In the genomic region with DNA sequence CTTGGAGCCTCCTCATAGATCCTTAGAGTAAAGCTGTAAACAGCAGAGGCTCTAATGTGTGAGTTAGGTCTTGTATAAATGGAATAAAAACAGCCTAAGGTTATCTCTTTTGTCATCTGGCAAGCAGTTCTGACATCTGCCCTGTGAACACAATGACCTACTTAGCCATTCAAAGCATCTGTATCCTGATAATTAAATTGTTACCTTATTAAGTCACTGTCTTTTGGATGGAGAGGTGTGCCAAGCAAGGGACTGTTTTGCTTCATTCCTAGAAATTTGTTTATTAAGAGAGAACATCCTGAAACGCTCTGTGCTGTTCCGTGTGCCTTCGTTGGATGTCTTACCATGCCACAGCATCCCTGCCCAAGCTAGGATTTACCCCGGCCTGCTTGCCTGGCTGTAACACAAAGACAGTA, we compare ENCODE assay signal across 9 cellular contexts. TPM values are rescaled to one million over a fixed set of nuclear protein-coding genes. Genes with fewer than 3 reads are reported as not detected.
DNase-seq lines count a peak whose midpoint lies in the region; ATAC-seq and TF ChIP-seq lines count a peak whose summit lies in the region.
"Had no signal": no experiment of that assay in that cellular context is flagged by ENCODE, and none has a peak within 500 bp of the region (broad histone marks: within the 10 kb centered on the region; RNA-seq: fewer than 3 reads in every experiment).

No MANE protein-coding gene starts in this region.

- H3K36me3 Mint-ChIP-seq in activated T-helper 2 cell treated with anti-CD3 and anti-CD28 coated beads, Interferon-gamma antibody, Interleukin-2, Interleukin-4, amounts not matched to agents 10 μg/mL and 5 μg/mL and 100 μg/mL, durations not matched to agents 14 hours and 24 hours and 36 hours (ENCODE audit: low read depth): peaks cover 24% of the 10 kb centered on the region

- H3K27ac ChIP-seq in heart right ventricle (no peak overlapping the region), mesenchymal stem cell (ENCODE audit: low read length, poor library complexity, severe bottlenecking) (no peak overlapping the region), vagina (peak overlapping the region; percentile 77)

- peak overlapping the region; percentile 89 for H3K9ac ChIP-seq in mesenchymal stem cell (ENCODE audit: low read length)

- no peaks in the 10 kb centered on the region for H3K27me3 Mint-ChIP-seq in activated T-helper 2 cell treated with anti-CD3 and anti-CD28 coated beads, Interferon-gamma antibody, Interleukin-2, Interleukin-4, amounts not matched to agents 10 μg/mL and 5 μg/mL and 100 μg/mL, durations not matched to agents 14 hours and 24 hours and 36 hours (ENCODE audit: low read depth)

- no peak overlapping the region for H2BK12ac ChIP-seq in mesenchymal stem cell (ENCODE audit: low read length in 2 of 2)

- H3K9me3 Mint-ChIP-seq in activated T-helper 2 cell treated with anti-CD3 and anti-CD28 coated beads, Interferon-gamma antibody, Interleukin-2, Interleukin-4, amounts not matched to agents 10 μg/mL and 5 μg/mL and 100 μg/mL, durations not matched to agents 14 hours and 24 hours and 36 hours: no peaks in the 10 kb centered on the region

- TF ChIP-seq CTCF in heart right ventricle (IDR thresholded peaks at IDR 0.05): no peak
- no peak for TF ChIP-seq CTCF in vagina (IDR thresholded peaks at IDR 0.05)

- WGBS in heart right ventricle, 2 donors: 67 to 84% methylated on average over 4 of the region's 4 CpGs
- WGBS in mesenchymal stem cell: 74% methylated on average over 4 of the region's 4 CpGs

- no peak for DNase-seq in heart right ventricle
- no peak for DNase-seq in left ventricle myocardium superior
- no peak for DNase-seq in activated T-helper 2 cell treated with anti-CD3 and anti-CD28 coated beads, Interferon-gamma antibody, Interleukin-2, Interleukin-4, amounts not matched to agents 10 μg/mL and 5 μg/mL and 100 μg/mL, durations not matched to agents 14 hours and 24 hours and 36 hours (ENCODE audit: low spot score)
- no peak for DNase-seq in mesenchymal stem cell
- DNase-seq in vagina (ENCODE audit: extremely low spot score in 2 of 2): no peak
- DNase-seq in NCI-H510A treated with DMSO at 0.1 percent for 48 hours (lab: John Stamatoyannopoulos, UW): no peak
- no peak for DNase-seq in UCSD-AML1 (lab: John Stamatoyannopoulos, UW; ENCODE audit: unreplicated experiment)
- DNase-seq: DMS79 had no signal

- TF ChIP-seq POLR2A in vagina (IDR thresholded peaks at IDR 0.05): no peak

- H3K4me3 ChIP-seq in heart right ventricle (peak overlapping the region in 7 of 10 donors; percentile 68 to 97 (median 85)), mesenchymal stem cell (ENCODE audit: insufficient read depth in 1 of 2, low read depth in 1 of 2, low read length in 2 of 2) (peak overlapping the region in 1 of 2 experiments; percentile 93), vagina (peak overlapping the region; percentile 82 to 83)

- ATAC-seq in heart right ventricle: no peak
- ATAC-seq in left ventricle myocardium superior: no peak
- ATAC-seq in GM19023 (IDR thresholded peaks at IDR 0.05; ENCODE audit: unreplicated experiment): no peak

- H3K4me2 ChIP-seq in mesenchymal stem cell (ENCODE audit: low read length, poor library complexity, severe bottlenecking): no peak overlapping the region

- no peak overlapping the region for H3K14ac ChIP-seq in mesenchymal stem cell (ENCODE audit: low read length in 2 of 2)

- H3K23ac ChIP-seq in mesenchymal stem cell (ENCODE audit: low read length in 2 of 2): no peak overlapping the region

- H3K27ac Mint-ChIP-seq in activated T-helper 2 cell treated with anti-CD3 and anti-CD28 coated beads, Interferon-gamma antibody, Interleukin-2, Interleukin-4, amounts not matched to agents 10 μg/mL and 5 μg/mL and 100 μg/mL, durations not matched to agents 14 hours and 24 hours and 36 hours: no peak overlapping the region

- H3K36me3 ChIP-seq in heart right ventricle (peaks cover 0 to 1% (median 0%) of the 10 kb centered on the region in 9 donors), mesenchymal stem cell (ENCODE audit: control insufficient read depth in 1 of 2, insufficient read depth in 2 of 2, low read depth in 1 of 2, low read length in 2 of 2) (peaks cover 0 to 3% of the 10 kb centered on the region in 2 experiments), vagina (no peaks in the 10 kb centered on the region)

- no peak overlapping the region for H2AK5ac ChIP-seq in mesenchymal stem cell (ENCODE audit: low read length, severe bottlenecking)

- H2BK5ac ChIP-seq in mesenchymal stem cell (ENCODE audit: low read depth, low read length, poor library complexity, severe bottlenecking): no peak overlapping the region

- H2AFZ ChIP-seq in mesenchymal stem cell (ENCODE audit: low read depth, low read length): no peak overlapping the region

- H3K18ac ChIP-seq in mesenchymal stem cell (ENCODE audit: low read depth in 1 of 2, low read length in 2 of 2): no peak overlapping the region

- H2BK15ac ChIP-seq in mesenchymal stem cell (ENCODE audit: low read depth, poor library complexity, severe bottlenecking): no peak overlapping the region

- H3K9me3 ChIP-seq in heart right ventricle (no peaks in the 10 kb centered on the region), mesenchymal stem cell (ENCODE audit: control insufficient read depth, low read length) (no peaks in the 10 kb centered on the region), vagina (no peaks in the 10 kb centered on the region)

- no peak overlapping the region for H3K4ac ChIP-seq in mesenchymal stem cell (ENCODE audit: low read depth in 1 of 2, low read length in 2 of 2)

- no peak overlapping the region for H4K91ac ChIP-seq in mesenchymal stem cell (ENCODE audit: low read length)

- no peaks in the 10 kb centered on the region for H3K27me3 ChIP-seq in heart right ventricle
- no peaks in the 10 kb centered on the region for H3K27me3 ChIP-seq in mesenchymal stem cell (ENCODE audit: control insufficient read depth in 1 of 2, insufficient read depth in 1 of 2, low read length in 2 of 2)
- no peaks in the 10 kb centered on the region for H3K27me3 ChIP-seq in vagina

- H3K79me1 ChIP-seq in mesenchymal stem cell (replicated peaks; ENCODE audit: low read length, poor library complexity, severe bottlenecking): peaks cover 19% of the 10 kb centered on the region

- H3K4me1 ChIP-seq in heart right ventricle: peaks cover 0 to 20% (median 12%) of the 10 kb centered on the region in 9 donors
- peaks cover 8% of the 10 kb centered on the region for H3K4me1 ChIP-seq in mesenchymal stem cell (ENCODE audit: control insufficient read depth, insufficient read depth, low read depth, low read length)
- peaks cover 30% of the 10 kb centered on the region for H3K4me1 ChIP-seq in vagina

- H3K4me3 Mint-ChIP-seq in activated T-helper 2 cell treated with anti-CD3 and anti-CD28 coated beads, Interferon-gamma antibody, Interleukin-2, Interleukin-4, amounts not matched to agents 10 μg/mL and 5 μg/mL and 100 μg/mL, durations not matched to agents 14 hours and 24 hours and 36 hours (ENCODE audit: low read depth): peak overlapping the region; percentile 90

- no peak overlapping the region for H4K8ac ChIP-seq in mesenchymal stem cell (ENCODE audit: low read length)

- intact Hi-C loops in heart right ventricle (cut with DNase I) (no loop called here), left ventricle myocardium superior (cut with micrococcal nuclease) (no loop called here), vagina (cut with DNase I) (no loop called here)
- intact Hi-C loops in activated T-helper 2 cell treated with anti-CD3 and anti-CD28 coated beads, Interferon-gamma antibody, Interleukin-2, Interleukin-4, amounts not matched to agents 10 μg/mL and 5 μg/mL and 100 μg/mL, durations not matched to agents 14 hours and 24 hours and 36 hours (cut with micrococcal nuclease): loop anchor here (10.0 kb wide), 1 partner anchor 600 kb away; a partner anchor contains a TSS

- H3K4me1 Mint-ChIP-seq in activated T-helper 2 cell treated with anti-CD3 and anti-CD28 coated beads, Interferon-gamma antibody, Interleukin-2, Interleukin-4, amounts not matched to agents 10 μg/mL and 5 μg/mL and 100 μg/mL, durations not matched to agents 14 hours and 24 hours and 36 hours (ENCODE audit: low read depth): peaks cover 39% of the 10 kb centered on the region

- no peak overlapping the region for H2BK120ac ChIP-seq in mesenchymal stem cell (ENCODE audit: low read depth, low read length)

RNA-seq across cellular contexts. Expression of a gene that starts 1.5 kb away (rescaled TPM):
- total RNA-seq in heart right ventricle (1 to 10 TPM in 9 of 10 donors, under 1 TPM in 1; 0.98 to 2.2 (median 1.7) TPM), left ventricle myocardium superior (1.7 TPM), vagina (3.9 TPM)
- polyA plus RNA-seq in heart right ventricle: 1 to 10 TPM in 1 of 2 donors, under 1 TPM in 1; 0.66 to 1.4 TPM
- 8.7 and 8.9 TPM in 2 replicates for total RNA-seq in activated T-helper 2 cell treated with anti-CD3 and anti-CD28 coated beads, Interferon-gamma antibody, Interleukin-2, Interleukin-4, amounts not matched to agents 10 μg/mL and 5 μg/mL and 100 μg/mL, durations not matched to agents 14 hours and 24 hours and 36 hours
- polyA plus RNA-seq in mesenchymal stem cell (2013, experiment 1 of 2): 1.6 TPM
- 1.6 TPM for polyA plus RNA-seq in mesenchymal stem cell (2013, experiment 2 of 2)

RNA-seq across cellular contexts. Expression of a gene that starts 13.8 kb away (rescaled TPM):
- total RNA-seq in heart right ventricle (1 to 10 TPM; 3.4 to 9.5 (median 6.2) TPM), left ventricle myocardium superior (5.3 TPM), vagina (10.3 TPM)
- 10 to 100 TPM in 1 of 2 donors, 1 to 10 TPM in 1; 6.4 to 11.9 TPM for polyA plus RNA-seq in heart right ventricle
- total RNA-seq in activated T-helper 2 cell treated with anti-CD3 and anti-CD28 coated beads, Interferon-gamma antibody, Interleukin-2, Interleukin-4, amounts not matched to agents 10 μg/mL and 5 μg/mL and 100 μg/mL, durations not matched to agents 14 hours and 24 hours and 36 hours: 28.8 and 29.3 TPM in 2 replicates
- 13.5 TPM for polyA plus RNA-seq in mesenchymal stem cell (2013, experiment 1 of 2)
- 14.5 TPM for polyA plus RNA-seq in mesenchymal stem cell (2013, experiment 2 of 2)
